In the genomic region with DNA sequence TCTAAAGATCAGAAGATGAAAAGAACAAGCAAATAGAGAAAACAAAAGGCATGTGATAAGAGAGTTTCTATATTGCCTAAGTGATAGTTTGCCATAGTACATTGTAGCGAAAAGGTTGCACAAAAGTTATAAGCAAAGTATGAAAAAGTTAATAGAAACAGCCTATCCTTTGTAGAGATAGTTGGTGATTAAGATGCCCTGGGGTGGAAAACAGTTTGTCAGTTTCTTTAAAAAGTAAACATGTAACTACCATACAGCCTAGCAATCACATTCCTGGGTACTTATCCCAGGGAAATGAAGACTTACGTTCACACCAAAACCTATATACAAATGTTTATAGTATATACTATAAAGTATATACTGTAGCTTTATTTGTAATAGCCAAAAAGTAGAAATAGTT, we compare ENCODE assay signal across 21 cellular contexts. TPM values are rescaled to one million over a fixed set of nuclear protein-coding genes. Genes with fewer than 3 reads are reported as not detected.
DNase-seq lines count a peak whose midpoint lies in the region; ATAC-seq and TF ChIP-seq lines count a peak whose summit lies in the region.
"Had no signal": no experiment of that assay in that cellular context is flagged by ENCODE, and none has a peak within 500 bp of the region (broad histone marks: within the 10 kb centered on the region; RNA-seq: fewer than 3 reads in every experiment).

No MANE protein-coding gene starts in this region.

- no peaks in the 10 kb centered on the region for H3K9me3 ChIP-seq in mammary epithelial cell (replicated peaks; ENCODE audit: insufficient read depth, low read length)
- H3K9me3 ChIP-seq in RWPE2 (ENCODE audit: severe bottlenecking): no peaks in the 10 kb centered on the region
- no peaks in the 10 kb centered on the region for H3K9me3 ChIP-seq in mesenchymal stem cell (ENCODE audit: control insufficient read depth, low read length)
- H3K9me3 ChIP-seq: A549, Caco-2 had no signal

- H4K8ac ChIP-seq in mesenchymal stem cell (ENCODE audit: low read length): no peak overlapping the region

- no peak overlapping the region for H3K14ac ChIP-seq in mesenchymal stem cell (ENCODE audit: low read length in 2 of 2)

- H2BK120ac ChIP-seq in mesenchymal stem cell (ENCODE audit: low read depth, low read length): no peak overlapping the region

- TF ChIP-seq POLR2A in GM18505 (IDR thresholded peaks at IDR 0.05; ENCODE audit: borderline replicate concordance, extremely low read depth, insufficient read depth, insufficient read length): no peak

- H3K79me2 ChIP-seq in mammary epithelial cell (ENCODE audit: insufficient read depth, low read length): no peaks in the 10 kb centered on the region

- TF ChIP-seq CTCF in mammary epithelial cell (conservative IDR thresholded peaks at IDR 0.05 in 1 of 2, IDR thresholded peaks at IDR 0.05 in 1 of 2; ENCODE audit: extremely low read depth in 1 of 2, insufficient read depth in 1 of 2, low read depth in 1 of 2, low read length in 2 of 2) (no peak), MCF 10A (IDR thresholded peaks at IDR 0.05; ENCODE audit: unreplicated experiment) (no peak), RWPE2 (IDR thresholded peaks at IDR 0.05; ENCODE audit: poor library complexity, severe bottlenecking) (no peak), epithelial cell of esophagus (IDR thresholded peaks at IDR 0.05; ENCODE audit: insufficient read depth, low read depth, low read length, missing control alignments) (no peak)

- POLR2A ChIA-PET in MCF 10A (lab: Yijun Ruan, JAX): interaction anchor here (0.6 kb wide), 1 partner anchor 8 kb away, joined by 5 read pairs; no protein-coding TSS in a partner anchor

- no peak overlapping the region for H2BK15ac ChIP-seq in mesenchymal stem cell (ENCODE audit: low read depth, poor library complexity, severe bottlenecking)

- H3K4me1 ChIP-seq in mammary epithelial cell (ENCODE audit: insufficient read depth, low read length): peaks cover 9% of the 10 kb centered on the region
- no peaks in the 10 kb centered on the region for H3K4me1 ChIP-seq in RWPE2 (ENCODE audit: insufficient read depth, poor library complexity, severe bottlenecking)
- H3K4me1 ChIP-seq in mesenchymal stem cell (ENCODE audit: control insufficient read depth, insufficient read depth, low read depth, low read length): no peaks in the 10 kb centered on the region

- no peak overlapping the region for H3K4me3 ChIP-seq in mammary epithelial cell (replicated peaks in 1 of 3; ENCODE audit: insufficient read depth in 1 of 3, low read depth in 2 of 3, low read length in 3 of 3)
- no peak overlapping the region for H3K4me3 ChIP-seq in RWPE2 (ENCODE audit: severe bottlenecking)
- H3K4me3 ChIP-seq in epithelial cell of esophagus (ENCODE audit: low read length): no peak overlapping the region
- no peak overlapping the region for H3K4me3 ChIP-seq in mesenchymal stem cell (ENCODE audit: insufficient read depth in 1 of 2, low read depth in 1 of 2, low read length in 2 of 2)
- H3K4me3 ChIP-seq: A549 had no signal

- no peaks in the 10 kb centered on the region for H3K79me1 ChIP-seq in mesenchymal stem cell (replicated peaks; ENCODE audit: low read length, poor library complexity, severe bottlenecking)

- no peak overlapping the region for H3K23ac ChIP-seq in mesenchymal stem cell (ENCODE audit: low read length in 2 of 2)

- intact Hi-C loops in mammary epithelial cell (cut with micrococcal nuclease) (no loop called here), MCF 10A (cut with micrococcal nuclease) (no loop called here)

- H2BK12ac ChIP-seq in mesenchymal stem cell (ENCODE audit: low read length in 2 of 2): no peak overlapping the region

- no peaks in the 10 kb centered on the region for H3K27me3 Mint-ChIP-seq in MCF 10A (ENCODE audit: insufficient read depth, unreplicated experiment)

- H2AK5ac ChIP-seq in mesenchymal stem cell (ENCODE audit: low read length, severe bottlenecking): no peak overlapping the region

- no peaks in the 10 kb centered on the region for H4K20me1 ChIP-seq in mammary epithelial cell (ENCODE audit: insufficient read depth, low read length)

- no peak overlapping the region for H3K4me3 Mint-ChIP-seq in MCF 10A (ENCODE audit: unreplicated experiment)
- H3K4me3 Mint-ChIP-seq: CD4-positive, alpha-beta T cell had no signal

- CTCF ChIA-PET in mammary epithelial cell (lab: Charles Lee; ENCODE audit: low non-redundant PET) (no interaction called here), MCF 10A (lab: Yijun Ruan, JAX) (no interaction called here)

- H3K4me2 ChIP-seq in mammary epithelial cell (ENCODE audit: insufficient read depth, low read depth, low read length) (peak overlapping the region; percentile 3), mesenchymal stem cell (ENCODE audit: low read length, poor library complexity, severe bottlenecking) (no peak overlapping the region)
- H3K4me2 ChIP-seq: A549 had no signal

- H3K9ac ChIP-seq in mammary epithelial cell (ENCODE audit: insufficient read depth, low read length): no peak overlapping the region
- no peak overlapping the region for H3K9ac ChIP-seq in mesenchymal stem cell (ENCODE audit: low read length)

- no peak overlapping the region for H3K27ac ChIP-seq in mammary epithelial cell (ENCODE audit: insufficient read depth, low read depth, low read length)
- no peak overlapping the region for H3K27ac ChIP-seq in RWPE2 (ENCODE audit: poor library complexity, severe bottlenecking)
- no peak overlapping the region for H3K27ac ChIP-seq in mesenchymal stem cell (ENCODE audit: low read length, poor library complexity, severe bottlenecking)
- H3K27ac ChIP-seq: 22Rv1, A549, C4-2B had no signal

- no peak overlapping the region for H2BK5ac ChIP-seq in mesenchymal stem cell (ENCODE audit: low read depth, low read length, poor library complexity, severe bottlenecking)

- no peak overlapping the region for H3K27ac Mint-ChIP-seq in MCF 10A (ENCODE audit: low read depth, unreplicated experiment)
- H3K27ac Mint-ChIP-seq: CD4-positive, alpha-beta T cell had no signal

- H3K36me3 ChIP-seq in mammary epithelial cell (ENCODE audit: insufficient read depth, low read length) (no peaks in the 10 kb centered on the region), RWPE2 (ENCODE audit: low read depth) (no peaks in the 10 kb centered on the region), mesenchymal stem cell (ENCODE audit: control insufficient read depth in 1 of 2, insufficient read depth in 2 of 2, low read depth in 1 of 2, low read length in 2 of 2) (no peaks in the 10 kb centered on the region)

- no peaks in the 10 kb centered on the region for H3K9me3 Mint-ChIP-seq in MCF 10A (ENCODE audit: unreplicated experiment)
- H3K9me3 Mint-ChIP-seq: CD4-positive, alpha-beta T cell had no signal

- H4K91ac ChIP-seq in mesenchymal stem cell (ENCODE audit: low read length): no peak overlapping the region

- WGBS in mammary epithelial cell (ENCODE audit: low coverage, missing lambda C conversion rate): 66% methylated on average over 2 of the region's 2 CpGs
- 100% methylated on average over 1 of the region's 2 CpGs for WGBS in mesenchymal stem cell

- H2AFZ ChIP-seq in mammary epithelial cell (ENCODE audit: low read depth, low read length) (no peak overlapping the region), mesenchymal stem cell (ENCODE audit: low read depth, low read length) (no peak overlapping the region)

- H3K27me3 ChIP-seq in mammary epithelial cell (ENCODE audit: insufficient read depth, low read length) (no peaks in the 10 kb centered on the region), RWPE2 (ENCODE audit: insufficient read depth, poor library complexity, severe bottlenecking) (no peaks in the 10 kb centered on the region), mesenchymal stem cell (ENCODE audit: control insufficient read depth in 1 of 2, insufficient read depth in 1 of 2, low read length in 2 of 2) (no peaks in the 10 kb centered on the region)

- ATAC-seq in RWPE2 (ENCODE audit: low read depth) (peak; percentile 54; the same call in 1 of the 3 replicates), HG02938 (IDR thresholded peaks at IDR 0.05; ENCODE audit: unreplicated experiment) (no peak), GM18505 (IDR thresholded peaks at IDR 0.05; ENCODE audit: unreplicated experiment) (no peak)
- ATAC-seq: A549, HCT116 had no signal

- DNase-seq in mammary epithelial cell (peak; percentile 67), MCF 10A (ENCODE audit: unreplicated experiment) (no peak), RWPE2 (ENCODE audit: low spot score) (no peak), epithelial cell of esophagus (ENCODE audit: low read depth) (peak; percentile 92), mesenchymal stem cell (peak; percentile 10), NCI-H524 treated with DMSO at 0.1 percent for 48 hours (lab: John Stamatoyannopoulos, UW) (no peak)
- DNase-seq: AML-193; CD4-positive, alpha-beta T cell; GF-D8; GOT3; H7 had no signal

- BruUV-seq in mammary epithelial cell (replicated peaks; lab: Mats Ljungman, UMichigan) (no TSS peak), MCF 10A (replicated peaks; lab: Mats Ljungman, UMichigan) (no TSS peak)

- no peak overlapping the region for H3K4ac ChIP-seq in mesenchymal stem cell (ENCODE audit: low read depth in 1 of 2, low read length in 2 of 2)

- no peak overlapping the region for H3K18ac ChIP-seq in mesenchymal stem cell (ENCODE audit: low read depth in 1 of 2, low read length in 2 of 2)

- dilution Hi-C loops in mammary epithelial cell (cut with HindIII; ENCODE audit: low sequenced_read_pairs): no loop called here

- no peaks in the 10 kb centered on the region for H3K36me3 Mint-ChIP-seq in MCF 10A (ENCODE audit: insufficient read depth, unreplicated experiment)

- peaks cover 15% of the 10 kb centered on the region for H3K4me1 Mint-ChIP-seq in MCF 10A (ENCODE audit: insufficient read depth, unreplicated experiment)

- in situ Hi-C loops in mammary epithelial cell (cut with MboI; ENCODE audit: low sequenced_read_pairs in 2 of 2): no loop called here

RNA-seq across cellular contexts. Expression of a gene that starts 16.9 kb away (rescaled TPM):
- total RNA-seq in mammary epithelial cell (1 to 10 TPM; 1.2 to 1.6 TPM), MCF 10A (2022) (not detected in 2 replicates)
- polyA plus RNA-seq in mammary epithelial cell: 5.2 TPM
- polyA minus RNA-seq in mammary epithelial cell: not detected
- polyA plus RNA-seq in mesenchymal stem cell (2013, experiment 1 of 2): not detected
- polyA plus RNA-seq in mesenchymal stem cell (2013, experiment 2 of 2): 0.12 TPM
- total RNA-seq: Caco-2; CD4-positive, alpha-beta T cell; Daoy; H7; HT-29 had no signal
- polyA plus RNA-seq: A549, BJ had no signal

Comparison
In these comparisons a context has a peak if more than half of its experiments do, and no peak if none do; other contexts are left out.
1. DNase-seq: peak in mammary epithelial cell (single experiment), epithelial cell of esophagus (single experiment) and mesenchymal stem cell (single experiment); none in MCF 10A (single experiment), RWPE2 (single experiment) and NCI-H524 treated with DMSO at 0.1 percent for 48 hours (single experiment).